ENCODE assay signal across 9 cellular contexts in the genomic region with DNA sequence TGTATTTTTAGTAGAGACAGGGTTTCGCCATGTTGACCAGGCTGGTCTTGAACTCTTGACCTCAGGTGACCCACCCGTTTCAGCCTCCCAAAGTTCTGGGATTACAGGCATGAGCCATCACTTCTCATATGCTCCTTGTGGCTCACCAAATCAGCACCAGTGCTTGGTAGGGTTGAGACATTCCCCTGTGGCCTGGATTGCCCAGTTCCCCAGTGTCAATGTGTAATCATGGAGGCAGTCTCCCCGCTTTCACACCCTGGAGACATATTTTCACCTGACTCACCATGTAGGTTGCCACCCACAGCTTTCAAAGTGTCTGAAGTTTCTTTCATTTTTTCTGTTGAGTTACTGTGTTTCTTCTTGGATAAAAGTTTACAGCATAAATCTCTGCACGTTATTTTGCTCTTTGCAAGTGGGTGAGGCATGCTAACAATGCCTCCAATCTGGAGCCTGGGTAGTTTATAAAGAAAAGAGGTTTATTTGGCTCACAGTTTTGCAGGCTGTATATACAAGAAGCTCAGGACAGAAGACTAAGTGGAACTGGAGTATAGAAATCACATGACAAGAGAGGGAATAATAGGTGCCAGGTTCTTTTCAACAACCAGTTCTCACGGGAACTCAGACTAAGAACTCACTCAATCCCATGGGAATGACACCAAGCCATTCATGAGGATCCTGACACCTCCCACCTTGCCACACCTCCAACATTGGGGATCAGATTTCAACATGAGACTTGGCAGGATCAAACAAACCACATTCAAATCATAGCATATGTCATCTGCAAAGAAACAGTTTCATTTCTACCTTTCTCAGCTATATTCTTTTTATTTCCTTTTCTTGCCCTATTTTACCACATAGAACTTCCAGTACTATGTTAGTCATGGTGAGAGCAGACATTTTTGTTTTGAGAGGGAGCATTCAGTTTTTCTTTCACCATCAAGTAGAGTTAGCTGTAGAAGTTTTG.
DNase-seq lines count a peak whose midpoint lies in the region; ATAC-seq and TF ChIP-seq lines count a peak whose summit lies in the region.
"Had no signal": no experiment of that assay in that cellular context is flagged by ENCODE, and none has a peak within 500 bp of the region (broad histone marks: within the 10 kb centered on the region; RNA-seq: fewer than 3 reads in every experiment).

No MANE protein-coding gene starts in this region.

- H3K4me1 Mint-ChIP-seq in stimulated activated naive CD8-positive, alpha-beta T cell treated with anti-CD3 and anti-CD28 coated beads, Interleukin-15, amount 100 ng/mL, for 72 hours = peaks cover 50% of the 10 kb centered on the region

- H3K4me3 ChIP-seq in epithelial cell of esophagus (ENCODE audit: low read length) = no peak overlapping the region
- no peak overlapping the region for H3K4me3 ChIP-seq in right atrium auricular region

- H3K36me3 ChIP-seq in right atrium auricular region = no peaks in the 10 kb centered on the region

- DNase-seq in activated T-cell treated with anti-CD3 and anti-CD28 coated beads for 24 hours (ENCODE audit: low read depth) (peak; percentile 30), NCI-H69 (lab: John Stamatoyannopoulos, UW) (peak; percentile 33), epithelial cell of esophagus (ENCODE audit: low read depth) (peak; percentile 96), COLO829 (ENCODE audit: low spot score) (no peak), NCI-H1694 treated with DMSO at 0.1 percent for 48 hours (lab: John Stamatoyannopoulos, UW) (no peak), right atrium auricular region (ENCODE audit: low spot score) (no peak)
- no peak for DNase-seq in activated T-cell treated with anti-CD3 and anti-CD28 coated beads, Interleukin-2, amount 50 U/mL, for 1 hour
- peak; percentile 8 to 36 for DNase-seq in stimulated activated naive CD8-positive, alpha-beta T cell treated with anti-CD3 and anti-CD28 coated beads, Interleukin-15, amount 100 ng/mL, for 72 hours
- DNase-seq: left ventricle myocardium superior had no signal

- ATAC-seq in stimulated activated naive CD8-positive, alpha-beta T cell treated with anti-CD3 and anti-CD28 coated beads, Interleukin-15, amount 100 ng/mL, for 72 hours = peak; percentile 89
- ATAC-seq: left ventricle myocardium superior had no signal

- no peak overlapping the region for H3K27ac ChIP-seq in right atrium auricular region

- no peaks in the 10 kb centered on the region for H3K27me3 ChIP-seq in right atrium auricular region

- H3K27me3 Mint-ChIP-seq in stimulated activated naive CD8-positive, alpha-beta T cell treated with anti-CD3 and anti-CD28 coated beads, Interleukin-15, amount 100 ng/mL, for 72 hours = no peaks in the 10 kb centered on the region

- peak overlapping the region; percentile 31 to 51 for H3K4me3 Mint-ChIP-seq in stimulated activated naive CD8-positive, alpha-beta T cell treated with anti-CD3 and anti-CD28 coated beads, Interleukin-15, amount 100 ng/mL, for 72 hours

- no peak for TF ChIP-seq CTCF in epithelial cell of esophagus (IDR thresholded peaks at IDR 0.05; ENCODE audit: insufficient read depth, low read depth, low read length, missing control alignments)
- TF ChIP-seq CTCF in right atrium auricular region (IDR thresholded peaks at IDR 0.05) = no peak

- no peaks in the 10 kb centered on the region for H3K9me3 ChIP-seq in right atrium auricular region

- H3K9me3 Mint-ChIP-seq in stimulated activated naive CD8-positive, alpha-beta T cell treated with anti-CD3 and anti-CD28 coated beads, Interleukin-15, amount 100 ng/mL, for 72 hours = peaks cover 0 to 6% of the 10 kb centered on the region in 2 donors

- H3K4me1 ChIP-seq in right atrium auricular region = peaks cover 0 to 5% of the 10 kb centered on the region in 2 donors

- peak overlapping the region; percentile 27 to 81 for H3K27ac Mint-ChIP-seq in stimulated activated naive CD8-positive, alpha-beta T cell treated with anti-CD3 and anti-CD28 coated beads, Interleukin-15, amount 100 ng/mL, for 72 hours

Comparison
In these comparisons a context has a peak if more than half of its experiments do, and no peak if none do; other contexts are left out.
1. DNase-seq: peak in activated T-cell treated with anti-CD3 and anti-CD28 coated beads for 24 hours (single experiment), NCI-H69 (single experiment), epithelial cell of esophagus (single experiment) and stimulated activated naive CD8-positive, alpha-beta T cell treated with anti-CD3 and anti-CD28 coated beads, Interleukin-15, amount 100 ng/mL, for 72 hours (2 of 2); none in activated T-cell treated with anti-CD3 and anti-CD28 coated beads, Interleukin-2, amount 50 U/mL, for 1 hour (single experiment), COLO829 (single experiment), NCI-H1694 treated with DMSO at 0.1 percent for 48 hours (single experiment) and right atrium auricular region (single experiment).